Comparison of ENCODE assay signal across 14 cellular contexts in the genomic region with DNA sequence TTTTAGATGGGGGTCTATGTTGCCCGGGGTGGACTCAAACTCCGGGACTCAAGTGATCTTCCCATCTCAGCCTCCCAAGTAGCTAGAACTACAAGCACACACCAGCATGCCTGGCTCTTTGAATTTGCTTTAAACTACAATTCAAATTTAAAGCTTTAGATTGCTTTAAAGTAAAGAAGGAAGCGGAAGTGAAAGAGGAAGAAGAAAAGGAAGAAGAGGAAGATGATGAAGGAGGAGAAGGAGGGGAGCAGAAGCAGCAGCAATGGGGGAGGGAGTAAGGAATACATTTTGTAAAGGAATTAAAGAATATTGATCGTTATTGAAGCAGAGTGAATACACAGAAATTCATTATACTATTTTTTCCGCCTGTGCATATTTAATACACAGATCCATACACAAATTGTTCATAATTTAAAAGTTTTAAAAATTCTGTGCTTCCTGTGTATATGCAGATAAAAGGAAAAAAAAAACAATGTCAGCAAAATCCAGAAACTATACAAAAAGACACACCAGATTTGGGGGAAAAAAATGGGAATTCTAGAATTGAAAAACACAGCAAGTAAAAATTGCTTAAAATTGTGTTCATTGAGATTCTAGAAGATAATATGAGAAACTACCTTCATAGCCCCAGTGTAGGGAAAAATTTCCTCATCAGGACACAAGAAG.
"Had no signal": no experiment of that assay in that cellular context is flagged by ENCODE, and none has a peak within 500 bp of the region (broad histone marks: within the 10 kb centered on the region; RNA-seq: fewer than 3 reads in every experiment).

No MANE protein-coding gene starts in this region.

- H3K36me3 ChIP-seq: gastrocnemius medialis, left ventricle myocardium inferior had no signal

- H3K27ac ChIP-seq: gastrocnemius medialis, left ventricle myocardium inferior had no signal

- H3K4me3 ChIP-seq: gastrocnemius medialis, left ventricle myocardium inferior had no signal

- H3K4me1 ChIP-seq: gastrocnemius medialis, left ventricle myocardium inferior had no signal

- H3K4me1 Mint-ChIP-seq: activated naive CD4-positive, alpha-beta T cell treated with anti-CD3 and anti-CD28 coated beads, Interleukin-2, amount 50 U/mL, for 24 hours; nephron progenitor cell had no signal

- H3K27ac Mint-ChIP-seq: activated B cell treated with CpG ODN at 0.5 μM for 24 hours; activated naive CD4-positive, alpha-beta T cell treated with anti-CD3 and anti-CD28 coated beads, Interleukin-2, amount 50 U/mL, for 24 hours; nephron progenitor cell had no signal

- H3K27me3 ChIP-seq: gastrocnemius medialis had no signal

- H3K4me3 Mint-ChIP-seq: activated B cell treated with CpG ODN at 0.5 μM for 24 hours; activated naive CD4-positive, alpha-beta T cell treated with anti-CD3 and anti-CD28 coated beads, Interleukin-2, amount 50 U/mL, for 24 hours; nephron progenitor cell had no signal

- DNase-seq: activated B cell treated with CpG ODN at 0.5 μM for 24 hours; activated T-cell treated with anti-CD3 and anti-CD28 coated beads, Interleukin-2, amount 50 U/mL, for 1 hour; caudate nucleus; cortex of kidney; effector CD8-positive, alpha-beta T cell; gastrocnemius medialis; left ventricle myocardium inferior; mesendoderm; nephron progenitor cell; stimulated activated CD4-positive, alpha-beta T cell treated with anti-CD3 and anti-CD28 coated beads, Interleukin-12 subunit alpha, Interleukin-12 subunit beta, amount 100 ng/mL, for 4 hours; stimulated activated CD4-positive, alpha-beta T cell treated with anti-CD3 and anti-CD28 coated beads, Interleukin-2, amount 100 ng/mL, for 48 hours; stimulated activated naive CD4-positive, alpha-beta T cell treated with Interleukin-2 at 50 U/mL for 16 hours; trophoblast cell had no signal

- H3K9me3 Mint-ChIP-seq: activated B cell treated with CpG ODN at 0.5 μM for 24 hours; activated naive CD4-positive, alpha-beta T cell treated with anti-CD3 and anti-CD28 coated beads, Interleukin-2, amount 50 U/mL, for 24 hours; nephron progenitor cell had no signal

- H3K36me3 Mint-ChIP-seq: activated naive CD4-positive, alpha-beta T cell treated with anti-CD3 and anti-CD28 coated beads, Interleukin-2, amount 50 U/mL, for 24 hours had no signal

- H3K9me3 ChIP-seq: gastrocnemius medialis, left ventricle myocardium inferior had no signal

- H3K27me3 Mint-ChIP-seq: activated B cell treated with CpG ODN at 0.5 μM for 24 hours had no signal
